Comparison of ENCODE assay signal across 9 cellular contexts in genomic region chr10:123908379-123908778, GRCh38. TPM values are rescaled to one million over a fixed set of nuclear protein-coding genes. Genes with fewer than 3 reads are reported as not detected.
"Had no signal": no experiment of that assay in that cellular context is flagged by ENCODE, and none has a peak within 500 bp of the region (broad histone marks: within the 10 kb centered on the region; RNA-seq: fewer than 3 reads in every experiment).

No MANE protein-coding gene starts in this region.

- H3K9me3 Mint-ChIP-seq: GM23338 had no signal

- DNase-seq: H9, HCEC 1CT, IMR-90 had no signal

- H3K4me3 ChIP-seq: GM23338, K562 had no signal

- H3K4me3 Mint-ChIP-seq: GM23338 had no signal

- FAIRE-seq: H1, H54, HTR-8/SVneo, K562 had no signal

- H3K27ac Mint-ChIP-seq: GM23338, H9 had no signal

RNA-seq across cellular contexts. Expression of gene CPXM2, which starts 16.8 kb away (rescaled TPM):
- total RNA-seq: HT-29, IMR-90, K562 had no signal
